In the genomic region with DNA sequence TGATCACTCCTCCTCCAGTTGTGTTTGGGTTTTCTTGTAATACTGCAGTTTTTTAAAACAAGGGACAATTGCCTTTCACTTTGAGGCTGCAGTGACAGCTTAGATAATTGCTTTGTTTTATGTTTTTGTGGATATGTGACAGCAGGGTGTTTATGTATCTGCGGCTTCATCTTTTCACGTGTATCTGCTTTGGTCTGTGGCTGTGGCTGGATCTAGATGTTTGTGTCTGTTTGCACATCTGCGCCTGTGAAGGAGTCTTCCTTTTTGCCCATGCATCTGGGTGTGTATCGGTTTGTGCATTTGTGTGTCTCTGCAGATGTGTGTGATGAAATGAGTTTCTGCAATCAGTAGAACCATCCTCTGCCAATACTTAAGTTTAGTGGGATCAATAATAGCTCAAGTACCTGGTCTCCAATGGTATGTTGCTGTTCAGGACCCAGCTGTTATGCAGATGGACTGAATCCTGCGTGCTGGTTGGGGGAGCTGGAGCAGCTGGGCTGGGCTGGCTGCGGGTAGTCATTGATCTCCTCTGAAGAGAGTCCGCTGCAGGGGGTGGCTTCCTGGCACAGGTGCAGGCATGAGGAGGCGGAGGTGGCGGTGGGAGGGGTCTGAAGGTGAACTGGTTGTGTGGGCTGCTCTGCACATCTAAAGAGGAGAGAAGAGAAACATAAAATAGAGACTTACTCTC, we compare ENCODE assay signal across 8 cellular contexts.
DNase-seq lines count a peak whose midpoint lies in the region; ATAC-seq and TF ChIP-seq lines count a peak whose summit lies in the region.

No MANE protein-coding gene starts in this region.

- H3K27ac ChIP-seq in HUES64 (ENCODE audit: low read depth, low read length) (peak overlapping the region; percentile 77; the same call in 1 of the 2 replicates), transverse colon (no peak overlapping the region)

- H3K9ac ChIP-seq in HUES64 (ENCODE audit: low read depth, low read length) = no peak overlapping the region

- peak overlapping the region; percentile 74 for H3K27ac Mint-ChIP-seq in activated CD4-positive, alpha-beta T cell treated with anti-CD3 and anti-CD28 coated beads, Interleukin-2, amount 10 ng/mL, durations not matched to agents 24 days and 14 days

- no peaks in the 10 kb centered on the region for H3K36me3 Mint-ChIP-seq in activated CD4-positive, alpha-beta T cell treated with anti-CD3 and anti-CD28 coated beads, Interleukin-2, amount 10 ng/mL, durations not matched to agents 24 days and 14 days (ENCODE audit: low read depth)

- H3K9me3 ChIP-seq in HUES64 (ENCODE audit: insufficient read depth, low read depth, low read length) (no peaks in the 10 kb centered on the region), transverse colon (no peaks in the 10 kb centered on the region)

- TF ChIP-seq EP300 in transverse colon (IDR thresholded peaks at IDR 0.05; ENCODE audit: low read depth) = no peak

- H3K27me3 ChIP-seq in HUES64 (ENCODE audit: insufficient read depth, low read length) = no peaks in the 10 kb centered on the region
- H3K27me3 ChIP-seq in transverse colon = no peaks in the 10 kb centered on the region

- H3K4me3 ChIP-seq in HUES64 (ENCODE audit: low read length) = no peak overlapping the region
- H3K4me3 ChIP-seq in transverse colon = no peak overlapping the region

- in situ Hi-C loops in GM13976 (cut with MboI; ENCODE audit: low sequenced_read_pairs, unreplicated experiment) = no loop called here
- in situ Hi-C loops in transverse colon (cut with MboI; ENCODE audit: low pct_ligation_motif_present in 1 of 4, low pct_unique_long_range_greater_than_20kb in 1 of 4, low sequenced_read_pairs in 3 of 4) = no loop called here

- peaks cover 22% of the 10 kb centered on the region for H3K4me1 ChIP-seq in HUES64 (ENCODE audit: insufficient read depth, low read length)
- no peaks in the 10 kb centered on the region for H3K4me1 ChIP-seq in transverse colon

- peak overlapping the region; percentile 72 for H3K4me3 Mint-ChIP-seq in activated CD4-positive, alpha-beta T cell treated with anti-CD3 and anti-CD28 coated beads, Interleukin-2, amount 10 ng/mL, durations not matched to agents 24 days and 14 days

- H3K4me1 Mint-ChIP-seq in activated CD4-positive, alpha-beta T cell treated with anti-CD3 and anti-CD28 coated beads, Interleukin-2, amount 10 ng/mL, durations not matched to agents 24 days and 14 days = peaks cover 15% of the 10 kb centered on the region

- ATAC-seq in HG02798 (IDR thresholded peaks at IDR 0.05; ENCODE audit: poor library complexity, unreplicated experiment) = no peak

- DNase-seq in activated CD4-positive, alpha-beta T cell treated with anti-CD3 and anti-CD28 coated beads, Interleukin-2, amount 10 ng/mL, durations not matched to agents 24 days and 14 days = peak; percentile 82
- DNase-seq in central memory CD4-positive, alpha-beta T cell = peak; percentile 66
- DNase-seq in stimulated activated CD4-positive, alpha-beta T cell treated with anti-CD3 and anti-CD28 coated beads, Interleukin-1b, Interleukin-23, amount 100 ng/mL, for 48 hours = peak; percentile 27
- DNase-seq in GM13976 (ENCODE audit: low spot score) (no peak), transverse colon (no peak), NCI-H2029 (lab: John Stamatoyannopoulos, UW) (no peak)

- peaks cover 2% of the 10 kb centered on the region for H3K27me3 Mint-ChIP-seq in activated CD4-positive, alpha-beta T cell treated with anti-CD3 and anti-CD28 coated beads, Interleukin-2, amount 10 ng/mL, durations not matched to agents 24 days and 14 days

- no peaks in the 10 kb centered on the region for H3K9me3 Mint-ChIP-seq in activated CD4-positive, alpha-beta T cell treated with anti-CD3 and anti-CD28 coated beads, Interleukin-2, amount 10 ng/mL, durations not matched to agents 24 days and 14 days

- intact Hi-C loops in activated CD4-positive, alpha-beta T cell treated with anti-CD3 and anti-CD28 coated beads, Interleukin-2, amount 10 ng/mL, durations not matched to agents 24 days and 14 days (cut with micrococcal nuclease) = no loop called here
- intact Hi-C loops in transverse colon (cut with DNase I; ENCODE audit: low total_unique reads) = no loop called here

- TF ChIP-seq CTCF in GM13976 (IDR thresholded peaks at IDR 0.05; ENCODE audit: borderline replicate concordance, control extremely low read depth, extremely low read depth, insufficient read depth, missing control alignments) = no peak
- no peak for TF ChIP-seq CTCF in transverse colon (IDR thresholded peaks at IDR 0.05)

- 21% methylated on average over 8 of the region's 9 CpGs for WGBS in HUES64
- 31 to 44% methylated on average over 3 to 9 of the region's 9 CpGs for WGBS in transverse colon (ENCODE audit: low coverage in 1 of 2), 2 donors

- H3K36me3 ChIP-seq in HUES64 (ENCODE audit: insufficient read depth, low read length) (no peaks in the 10 kb centered on the region), transverse colon (no peaks in the 10 kb centered on the region)

- no peak for TF ChIP-seq POLR2A in transverse colon (IDR thresholded peaks at IDR 0.05)

Comparison
In these comparisons a context has a peak if more than half of its experiments do, and no peak if none do; other contexts are left out.
1. DNase-seq: peak in activated CD4-positive, alpha-beta T cell treated with anti-CD3 and anti-CD28 coated beads, Interleukin-2, amount 10 ng/mL, durations not matched to agents 24 days and 14 days (single experiment), central memory CD4-positive, alpha-beta T cell (single experiment) and stimulated activated CD4-positive, alpha-beta T cell treated with anti-CD3 and anti-CD28 coated beads, Interleukin-1b, Interleukin-23, amount 100 ng/mL, for 48 hours (single experiment); none in GM13976 (single experiment), transverse colon (single experiment) and NCI-H2029 (single experiment).